8 cellular contexts compared by ENCODE assay signal in genomic region chr2:19347619-19348562, GRCh38. TPM values are rescaled to one million over a fixed set of nuclear protein-coding genes. Genes with fewer than 3 reads are reported as not detected.
DNase-seq lines count a peak whose midpoint lies in the region; ATAC-seq and TF ChIP-seq lines count a peak whose summit lies in the region.

No MANE protein-coding gene starts in this region.

- no peak for TF ChIP-seq CTCF in HL-60 (IDR thresholded peaks at IDR 0.05; ENCODE audit: insufficient read depth, low read length)
- TF ChIP-seq CTCF in activated CD8-positive, alpha-beta T cell treated with anti-CD3 and anti-CD28 coated beads for 36 hours (IDR thresholded peaks at IDR 0.05) = no peak
- no peak for TF ChIP-seq CTCF in lower lobe of right lung (IDR thresholded peaks at IDR 0.05)

- peak overlapping the region; percentile 90 for H3K27ac ChIP-seq in CD8-positive, alpha-beta memory T cell (ENCODE audit: low read depth, low read length)
- H3K27ac ChIP-seq in HL-60 (replicated peaks) (peak overlapping the region; percentile 77), duodenal mucosa (ENCODE audit: low read depth, low read length) (peak overlapping the region; percentile 91), lower lobe of right lung (peak overlapping the region; percentile 99)

- H3K27me3 ChIP-seq in CD8-positive, alpha-beta memory T cell (ENCODE audit: insufficient read depth, low read length, poor library complexity, severe bottlenecking) = peaks cover 41% of the 10 kb centered on the region
- H3K27me3 ChIP-seq in HL-60 (ENCODE audit: insufficient read depth, poor library complexity, severe bottlenecking) (peaks cover 26% of the 10 kb centered on the region), duodenal mucosa (ENCODE audit: control insufficient read depth in 1 of 2, insufficient read depth in 2 of 2, low read length in 2 of 2) (peaks cover 31 to 35% of the 10 kb centered on the region in 2 donors), lower lobe of right lung (ENCODE audit: low read depth) (peaks cover 34% of the 10 kb centered on the region)

- peak; percentile 92 to 99 (median 97) for DNase-seq in CD8-positive, alpha-beta memory T cell
- DNase-seq in HL-60 (ENCODE audit: low read depth in 1 of 2, low spot score in 1 of 2) (peak; percentile 89 to 93), NCI-H82 treated with DMSO at 0.1 percent for 48 hours (lab: John Stamatoyannopoulos, UW; ENCODE audit: unreplicated experiment) (peak; percentile 70), lower lobe of right lung (peak; percentile 98)
- DNase-seq in activated CD8-positive, alpha-beta T cell treated with anti-CD3 and anti-CD28 coated beads for 36 hours = peak; percentile 97
- peak; percentile 91 to 92 for DNase-seq in stimulated activated CD4-positive, alpha-beta T cell treated with anti-CD3 and anti-CD28 coated beads, Interleukin-4, amount 100 ng/mL, for 48 hours (ENCODE audit: low read depth in 2 of 2)

- peak overlapping the region; percentile 97 to 99 (median 98) for H3K27ac Mint-ChIP-seq in CD8-positive, alpha-beta memory T cell
- H3K27ac Mint-ChIP-seq in activated CD8-positive, alpha-beta T cell treated with anti-CD3 and anti-CD28 coated beads for 36 hours = peak overlapping the region; percentile 96

- peaks cover 0 to 2% (median 0%) of the 10 kb centered on the region in 5 donors for H3K9me3 Mint-ChIP-seq in CD8-positive, alpha-beta memory T cell
- no peaks in the 10 kb centered on the region for H3K9me3 Mint-ChIP-seq in activated CD8-positive, alpha-beta T cell treated with anti-CD3 and anti-CD28 coated beads for 36 hours

- peaks cover 39 to 44% of the 10 kb centered on the region in 2 donors for H3K27me3 Mint-ChIP-seq in CD8-positive, alpha-beta memory T cell
- peaks cover 28% of the 10 kb centered on the region for H3K27me3 Mint-ChIP-seq in activated CD8-positive, alpha-beta T cell treated with anti-CD3 and anti-CD28 coated beads for 36 hours

- peaks cover 3 to 11% (median 9%) of the 10 kb centered on the region in 3 donors for H3K36me3 Mint-ChIP-seq in CD8-positive, alpha-beta memory T cell
- H3K36me3 Mint-ChIP-seq in activated CD8-positive, alpha-beta T cell treated with anti-CD3 and anti-CD28 coated beads for 36 hours (ENCODE audit: low read depth) = peaks cover 9% of the 10 kb centered on the region

- POLR2A ChIA-PET in CD8-positive, alpha-beta memory T cell (lab: Charles Lee) = interaction anchor here (1.0 to 1.8 kb wide), 7 partner anchors 12 to 801 kb away, joined by 4 to 17 read pairs (median 5); partner anchors contain the start of genes LAPTM4A, RDH14 and TTC32
- POLR2A ChIA-PET in activated CD8-positive, alpha-beta T cell treated with anti-CD3 and anti-CD28 coated beads for 36 hours (lab: Charles Lee) = interaction anchor here (0.7 to 1.5 kb wide), 4 partner anchors 12 to 815 kb away, joined by 3 to 10 read pairs (median 4); partner anchors contain the start of gene OSR1

- H3K36me3 ChIP-seq in CD8-positive, alpha-beta memory T cell (ENCODE audit: insufficient read depth, low read length) = no peaks in the 10 kb centered on the region
- no peaks in the 10 kb centered on the region for H3K36me3 ChIP-seq in duodenal mucosa (ENCODE audit: control insufficient read depth in 1 of 2, insufficient read depth in 2 of 2, low read length in 2 of 2)
- peaks cover 5% of the 10 kb centered on the region for H3K36me3 ChIP-seq in lower lobe of right lung

- intact Hi-C loops in activated CD8-positive, alpha-beta T cell treated with anti-CD3 and anti-CD28 coated beads for 36 hours (cut with micrococcal nuclease) = no loop called here
- intact Hi-C loops in lower lobe of right lung (cut with DNase I) = no loop called here

- H3K9ac ChIP-seq in duodenal mucosa (ENCODE audit: low read depth in 1 of 2, low read length in 2 of 2) = peak overlapping the region; percentile 97 to 98

- H3K9me3 ChIP-seq in CD8-positive, alpha-beta memory T cell (ENCODE audit: low read length) = no peaks in the 10 kb centered on the region
- H3K9me3 ChIP-seq in duodenal mucosa (ENCODE audit: control insufficient read depth in 1 of 2, low read length in 2 of 2) (no peaks in the 10 kb centered on the region), lower lobe of right lung (no peaks in the 10 kb centered on the region)

- ATAC-seq in GM19467 (IDR thresholded peaks at IDR 0.05; ENCODE audit: unreplicated experiment) = peak; percentile 92
- ATAC-seq in activated CD8-positive, alpha-beta T cell treated with anti-CD3 and anti-CD28 coated beads for 36 hours = peak; percentile 91
- peak; percentile 97 to 98 for ATAC-seq in lower lobe of right lung

- H3K4me3 Mint-ChIP-seq in CD8-positive, alpha-beta memory T cell = peak overlapping the region; percentile 92 to 98 (median 96)
- peak overlapping the region; percentile 91 for H3K4me3 Mint-ChIP-seq in activated CD8-positive, alpha-beta T cell treated with anti-CD3 and anti-CD28 coated beads for 36 hours

- CTCF ChIA-PET in CD8-positive, alpha-beta memory T cell (lab: Charles Lee) = interaction anchor here (0.9 to 4.9 kb wide), 5 partner anchors 9 to 1303 kb away, joined by 3 to 28 read pairs (median 5); partner anchors contain the start of genes HS1BP3 and OSR1
- CTCF ChIA-PET in activated CD8-positive, alpha-beta T cell treated with anti-CD3 and anti-CD28 coated beads for 36 hours (lab: Charles Lee) = interaction anchor here (1.0 to 4.7 kb wide), 5 partner anchors 12 to 515 kb away, joined by 3 to 56 read pairs (median 6); partner anchors contain the start of gene OSR1

- H3K4me1 ChIP-seq in CD8-positive, alpha-beta memory T cell (ENCODE audit: insufficient read depth, low read length) = peaks cover 44% of the 10 kb centered on the region
- H3K4me1 ChIP-seq in duodenal mucosa (ENCODE audit: control insufficient read depth in 1 of 2, insufficient read depth in 2 of 2, low read length in 2 of 2) (peaks cover 11 to 18% of the 10 kb centered on the region in 2 donors), lower lobe of right lung (peaks cover 34% of the 10 kb centered on the region)

- H3K4me3 ChIP-seq in CD8-positive, alpha-beta memory T cell (ENCODE audit: low read length) = peak overlapping the region; percentile 86
- H3K4me3 ChIP-seq in HL-60 (replicated peaks; ENCODE audit: insufficient read depth, low read length) (peak overlapping the region; percentile 76), duodenal mucosa (ENCODE audit: low read depth in 1 of 2, low read length in 2 of 2) (peak overlapping the region; percentile 98), lower lobe of right lung (peak overlapping the region; percentile 93)

- H3K4me1 Mint-ChIP-seq in CD8-positive, alpha-beta memory T cell = peaks cover 27 to 53% (median 30%) of the 10 kb centered on the region in 3 donors
- H3K4me1 Mint-ChIP-seq in activated CD8-positive, alpha-beta T cell treated with anti-CD3 and anti-CD28 coated beads for 36 hours (ENCODE audit: low read depth) = peaks cover 21% of the 10 kb centered on the region

RNA-seq across cellular contexts. Expression of gene OSR1, which starts 10.5 kb away (rescaled TPM):
- total RNA-seq in CD8-positive, alpha-beta memory T cell = not detected
- polyA plus RNA-seq in CD8-positive, alpha-beta memory T cell = not detected
- total RNA-seq in activated CD8-positive, alpha-beta T cell treated with anti-CD3 and anti-CD28 coated beads for 36 hours = not detected
- total RNA-seq in lower lobe of right lung = 15.5 TPM

Comparison
In these comparisons a context has a peak if more than half of its experiments do, and no peak if none do; other contexts are left out.
1. Peak in every context shown above with its lines: DNase-seq, ATAC-seq, H3K4me3 ChIP-seq and H3K27ac ChIP-seq.
2. RNA of gene OSR1, which starts 10.5 kb away (total RNA-seq): 15.5 TPM in lower lobe of right lung (single experiment); not detected in activated CD8-positive, alpha-beta T cell treated with anti-CD3 and anti-CD28 coated beads for 36 hours and not detected in CD8-positive, alpha-beta memory T cell; every median in the first group is over 10 times any median in the second.